ENCODE assay signal across 20 cellular contexts in genomic region chr4:173535932-173536331, GRCh38. TPM values are rescaled to one million over a fixed set of nuclear protein-coding genes. Genes with fewer than 3 reads are reported as not detected.
"Had no signal": no experiment of that assay in that cellular context is flagged by ENCODE, and none has a peak within 500 bp of the region (broad histone marks: within the 10 kb centered on the region; RNA-seq: fewer than 3 reads in every experiment).

No MANE protein-coding gene starts in this region.

- H3K27me3 ChIP-seq: testis had no signal

- H3K36me3 ChIP-seq: breast epithelium had no signal

- H3K4me3 ChIP-seq: breast epithelium, SK-N-MC, skin epidermis, testis had no signal

- DNase-seq: activated CD4-positive, alpha-beta T cell treated with anti-CD3 and anti-CD28 coated beads for 1 hour; activated CD4-positive, alpha-beta T cell treated with anti-CD3 and anti-CD28 coated beads, Interleukin-2, amount 50 U/mL, for 4 hours; activated naive CD4-positive, alpha-beta T cell treated with Interleukin-2 at 50 U/mL for 16 hours; activated T-cell treated with anti-CD3 and anti-CD28 coated beads for 4 hours; aorta; hippocampal formation; kidney; nephron progenitor cell; T-helper 1 cell; T1000; testis had no signal

- H3K9me3 ChIP-seq: breast epithelium, testis had no signal

- H3K4me1 ChIP-seq: breast epithelium had no signal

- H3K27ac ChIP-seq: breast epithelium, SK-N-MC, skin epidermis had no signal

- ATAC-seq: activated T-helper 17 cell treated with anti-CD3 and anti-CD28 coated beads, Interleukin-2, amount 50 U/mL, for 72 hours had no signal

RNA-seq across cellular contexts. Expression of gene HAND2, which starts 5.9 kb away (rescaled TPM):
- total RNA-seq: activated T-helper 17 cell treated with anti-CD3 and anti-CD28 coated beads, Interleukin-2, amount 50 U/mL, for 72 hours; cerebellum; dermis microvascular lymphatic vessel endothelial cell; epithelial cell of proximal tubule; osteocyte; renal cortical epithelial cell had no signal
